Comparison of ENCODE assay signal across 1 cellular context in the genomic region with DNA sequence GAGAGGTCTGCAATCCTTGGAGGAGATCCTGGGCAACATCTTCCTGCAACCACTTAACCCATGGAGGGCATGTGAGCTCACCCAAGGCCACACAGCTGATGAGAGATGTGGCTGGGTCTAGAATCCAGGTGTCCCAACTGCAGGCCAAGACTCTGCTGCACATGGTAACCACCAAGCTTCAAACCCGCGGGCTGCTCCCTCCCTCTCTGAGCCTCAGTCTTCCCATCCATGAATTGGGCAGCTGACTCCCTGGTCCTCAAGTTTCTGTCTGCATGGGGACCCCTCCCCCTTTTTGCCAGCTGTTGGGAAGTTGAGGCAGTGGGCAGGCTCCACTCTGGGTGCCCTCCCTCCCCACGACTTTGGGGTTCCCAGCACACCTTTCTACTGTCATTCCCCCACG.
A peak's percentile ranks its signal among the peaks of the same experiment; 100 is the strongest.
TF ChIP-seq lines count a peak whose summit lies in the region.

No MANE protein-coding gene starts in this region.

TF ChIP-seq in K562, 482 proteins besides CTCF, POLR2A, EP300 and RAD21:
- TF ChIP-seq RBM25 (IDR thresholded peaks at IDR 0.05; ENCODE audit: low read depth, low read length, severe bottlenecking) (peak; percentile 86), PTBP1 (IDR thresholded peaks at IDR 0.05; ENCODE audit: low read depth, low read length) (0 out of 2 replicates have a peak, but pooled peaks have one; percentile 33), PHB2 (IDR thresholded peaks at IDR 0.05; ENCODE audit: low read depth) (no peak), BCOR (IDR thresholded peaks at IDR 0.05) (peak; percentile 62), LEF1 (IDR thresholded peaks at IDR 0.05) (no peak)
